14 cellular contexts compared by ENCODE assay signal in genomic region chr22:37893583-37893983, GRCh38. TPM values are rescaled to one million over a fixed set of nuclear protein-coding genes. Genes with fewer than 3 reads are reported as not detected.
DNase-seq lines count a peak whose midpoint lies in the region; ATAC-seq, FAIRE-seq and TF ChIP-seq lines count a peak whose summit lies in the region.
"Had no signal": no experiment of that assay in that cellular context is flagged by ENCODE, and none has a peak within 500 bp of the region (broad histone marks: within the 10 kb centered on the region; RNA-seq: fewer than 3 reads in every experiment).

No MANE protein-coding gene starts in this region.

- CTCF ChIA-PET in Calu3 (lab: Charles Lee), result interaction anchor here (1.3 kb wide), 1 partner anchor 77 kb away, joined by 3 read pairs; no protein-coding TSS in a partner anchor
- CTCF ChIA-PET in activated CD4-positive, alpha-beta memory T cell treated with anti-CD3 and anti-CD28 coated beads, Interleukin-2, amount 10 ng/mL, durations not matched to agents 7 days and 5 days (lab: Charles Lee), result interaction anchor here (1.5 to 2.0 kb wide), 3 partner anchors 30 to 72 kb away, joined by 3 to 4 read pairs (median 4); no protein-coding TSS in a partner anchor

- H3K27ac ChIP-seq in iPS-20b (ENCODE audit: low read length) (peak overlapping the region; percentile 25), small intestine (ENCODE audit: low read depth in 1 of 2, low read length in 1 of 2) (peak overlapping the region in 1 of 2 donors; percentile 17)

- H3K9ac ChIP-seq in iPS-20b (ENCODE audit: low read depth, low read length), result no peak overlapping the region
- H3K9ac ChIP-seq: SK-N-SH had no signal

- H3K4me3 ChIP-seq in iPS-20b (ENCODE audit: low read length) (no peak overlapping the region), small intestine (ENCODE audit: low read depth in 1 of 2, low read length in 2 of 2) (no peak overlapping the region)

- BruUV-seq in Calu3 (replicated peaks; lab: Mats Ljungman, UMichigan), result no TSS peak

- H3K36me3 ChIP-seq in iPS-20b (ENCODE audit: insufficient read depth, low read depth, low read length) (peaks cover 30% of the 10 kb centered on the region), small intestine (ENCODE audit: control insufficient read depth in 2 of 2, insufficient read depth in 2 of 2, low read length in 2 of 2) (peaks cover 0 to 3% of the 10 kb centered on the region in 2 donors)

- peak overlapping the region; percentile 13 for H3K4me3 Mint-ChIP-seq in Calu3 (ENCODE audit: low read depth, unreplicated experiment)
- H3K4me3 Mint-ChIP-seq in activated CD4-positive, alpha-beta memory T cell treated with anti-CD3 and anti-CD28 coated beads, Interleukin-2, amount 10 ng/mL, durations not matched to agents 7 days and 5 days, result no peak overlapping the region
- H3K4me3 Mint-ChIP-seq: stimulated activated naive CD8-positive, alpha-beta T cell treated with anti-CD3 and anti-CD28 coated beads, Interleukin-15, amount 100 ng/mL, for 72 hours had no signal

- DNase-seq in Calu3 (no peak), small intestine (peak; percentile 29), NCI-H2081 (lab: John Stamatoyannopoulos, UW) (no peak)
- DNase-seq in activated CD4-positive, alpha-beta memory T cell treated with anti-CD3 and anti-CD28 coated beads, Interleukin-2, amount 10 ng/mL, durations not matched to agents 7 days and 5 days, result no peak
- DNase-seq: central memory CD4-positive, alpha-beta T cell; foreskin melanocyte; NCI-H526; SK-N-SH; stimulated activated naive CD8-positive, alpha-beta T cell treated with anti-CD3 and anti-CD28 coated beads, Interleukin-15, amount 100 ng/mL, for 72 hours had no signal

- WGBS in small intestine, 3 donors, result 52 to 78% (median 69%) methylated on average over 5 of the region's 5 CpGs

- no peaks in the 10 kb centered on the region for H3K9me3 Mint-ChIP-seq in Calu3 (ENCODE audit: low read depth, unreplicated experiment)
- H3K9me3 Mint-ChIP-seq in activated CD4-positive, alpha-beta memory T cell treated with anti-CD3 and anti-CD28 coated beads, Interleukin-2, amount 10 ng/mL, durations not matched to agents 7 days and 5 days, result no peaks in the 10 kb centered on the region
- H3K9me3 Mint-ChIP-seq: stimulated activated naive CD8-positive, alpha-beta T cell treated with anti-CD3 and anti-CD28 coated beads, Interleukin-15, amount 100 ng/mL, for 72 hours had no signal

- no peak for FAIRE-seq in small intestine (lab: Jason Lieb, UNC)
- FAIRE-seq: D721Med had no signal

- ATAC-seq in HG02623 (IDR thresholded peaks at IDR 0.05; ENCODE audit: unreplicated experiment), result no peak
- no peak for ATAC-seq in GM19023 (IDR thresholded peaks at IDR 0.05; ENCODE audit: unreplicated experiment)
- ATAC-seq in GM21360 (IDR thresholded peaks at IDR 0.05; ENCODE audit: unreplicated experiment), result no peak
- ATAC-seq: stimulated activated naive CD8-positive, alpha-beta T cell treated with anti-CD3 and anti-CD28 coated beads, Interleukin-15, amount 100 ng/mL, for 72 hours had no signal

- H3K27me3 ChIP-seq in iPS-20b (ENCODE audit: insufficient read depth, low read length) (no peaks in the 10 kb centered on the region), small intestine (ENCODE audit: control insufficient read depth in 2 of 2, insufficient read depth in 2 of 2, low read length in 2 of 2) (no peaks in the 10 kb centered on the region)

- no peaks in the 10 kb centered on the region for H3K27me3 Mint-ChIP-seq in Calu3 (ENCODE audit: unreplicated experiment)
- no peaks in the 10 kb centered on the region for H3K27me3 Mint-ChIP-seq in activated CD4-positive, alpha-beta memory T cell treated with anti-CD3 and anti-CD28 coated beads, Interleukin-2, amount 10 ng/mL, durations not matched to agents 7 days and 5 days
- H3K27me3 Mint-ChIP-seq: stimulated activated naive CD8-positive, alpha-beta T cell treated with anti-CD3 and anti-CD28 coated beads, Interleukin-15, amount 100 ng/mL, for 72 hours had no signal

- H3K4me1 Mint-ChIP-seq in Calu3 (ENCODE audit: low read depth, unreplicated experiment), result peaks cover 52% of the 10 kb centered on the region
- H3K4me1 Mint-ChIP-seq in activated CD4-positive, alpha-beta memory T cell treated with anti-CD3 and anti-CD28 coated beads, Interleukin-2, amount 10 ng/mL, durations not matched to agents 7 days and 5 days, result peaks cover 33% of the 10 kb centered on the region

- peak overlapping the region; percentile 83 for H3K27ac Mint-ChIP-seq in Calu3 (ENCODE audit: unreplicated experiment)
- peak overlapping the region; percentile 33 for H3K27ac Mint-ChIP-seq in activated CD4-positive, alpha-beta memory T cell treated with anti-CD3 and anti-CD28 coated beads, Interleukin-2, amount 10 ng/mL, durations not matched to agents 7 days and 5 days

- TF ChIP-seq CTCF in Calu3 (IDR thresholded peaks at IDR 0.05; ENCODE audit: unreplicated experiment), result no peak

- intact Hi-C loops in Calu3 (cut with micrococcal nuclease; ENCODE audit: unreplicated experiment), result no loop called here

- peaks cover 28% of the 10 kb centered on the region for H3K4me1 ChIP-seq in iPS-20b (ENCODE audit: insufficient read depth, low read length)
- peaks cover 0 to 7% of the 10 kb centered on the region in 2 donors for H3K4me1 ChIP-seq in small intestine (ENCODE audit: control insufficient read depth in 2 of 2, insufficient read depth in 1 of 2, low read depth in 1 of 2, low read length in 1 of 2)

- H3K9me3 ChIP-seq in iPS-20b (ENCODE audit: insufficient read depth, low read depth, low read length) (no peaks in the 10 kb centered on the region), small intestine (ENCODE audit: control insufficient read depth, low read depth) (no peaks in the 10 kb centered on the region)
- H3K9me3 ChIP-seq: SK-N-SH had no signal

- POLR2A ChIA-PET in activated CD4-positive, alpha-beta memory T cell treated with anti-CD3 and anti-CD28 coated beads, Interleukin-2, amount 10 ng/mL, durations not matched to agents 7 days and 5 days (lab: Charles Lee), result interaction anchor here (1.4 kb wide), 1 partner anchor 86 kb away, joined by 3 read pairs; the partner anchor contains the start of gene GCAT

- H3K36me3 Mint-ChIP-seq in Calu3 (ENCODE audit: insufficient read depth, unreplicated experiment), result peaks cover 65% of the 10 kb centered on the region
- peaks cover 18% of the 10 kb centered on the region for H3K36me3 Mint-ChIP-seq in activated CD4-positive, alpha-beta memory T cell treated with anti-CD3 and anti-CD28 coated beads, Interleukin-2, amount 10 ng/mL, durations not matched to agents 7 days and 5 days (ENCODE audit: low read depth)

RNA-seq across cellular contexts. Expression of gene MICALL1, which starts 12.5 kb away (rescaled TPM):
- total RNA-seq in Calu3 (2022), result 60.7 and 69.7 TPM in 2 replicates
- total RNA-seq in activated CD4-positive, alpha-beta memory T cell treated with anti-CD3 and anti-CD28 coated beads, Interleukin-2, amount 10 ng/mL, durations not matched to agents 7 days and 5 days, result 10 to 100 TPM; 21.8 to 24.1 TPM
- 10 to 100 TPM in 2 of 3 donors, 1 to 10 TPM in 1; 8.4 to 16.4 (median 10.3) TPM for polyA plus RNA-seq in small intestine

RNA-seq across cellular contexts. Expression of gene EIF3L, which starts 44.4 kb away (rescaled TPM):
- 287 and 402 TPM in 2 replicates for total RNA-seq in Calu3 (2022)
- total RNA-seq in activated CD4-positive, alpha-beta memory T cell treated with anti-CD3 and anti-CD28 coated beads, Interleukin-2, amount 10 ng/mL, durations not matched to agents 7 days and 5 days, result 100 to 1,000 TPM; 331 to 348 TPM
- 100 to 1,000 TPM; 176 to 381 (median 266) TPM for polyA plus RNA-seq in small intestine

RNA-seq across cellular contexts. Expression of gene ANKRD54, which starts 49.4 kb away (rescaled TPM):
- total RNA-seq in Calu3 (2022), result 23.9 and 27.1 TPM in 2 replicates
- 10 to 100 TPM; 22.1 TPM for total RNA-seq in activated CD4-positive, alpha-beta memory T cell treated with anti-CD3 and anti-CD28 coated beads, Interleukin-2, amount 10 ng/mL, durations not matched to agents 7 days and 5 days
- polyA plus RNA-seq in small intestine, result 10 to 100 TPM; 15.4 to 21.7 (median 19.6) TPM

RNA-seq across cellular contexts. Expression of gene C22orf23, which starts 59.8 kb away (rescaled TPM):
- 0.52 and 0.69 TPM in 2 replicates for total RNA-seq in Calu3 (2022)
- total RNA-seq in activated CD4-positive, alpha-beta memory T cell treated with anti-CD3 and anti-CD28 coated beads, Interleukin-2, amount 10 ng/mL, durations not matched to agents 7 days and 5 days, result not detected
- under 1 TPM in 1 of 3 donors, not detected in 2; 0.24 TPM for polyA plus RNA-seq in small intestine

RNA-seq across cellular contexts. Expression of gene POLR2F, which starts 59.9 kb away (rescaled TPM):
- total RNA-seq in Calu3 (2022), result 105 and 111 TPM in 2 replicates
- 10 to 100 TPM; 50.1 to 56.4 TPM for total RNA-seq in activated CD4-positive, alpha-beta memory T cell treated with anti-CD3 and anti-CD28 coated beads, Interleukin-2, amount 10 ng/mL, durations not matched to agents 7 days and 5 days
- polyA plus RNA-seq in small intestine, result 100 to 1,000 TPM; 102 to 146 (median 113) TPM
